Comparison of ENCODE assay signal across 1 cellular context in the genomic region with DNA sequence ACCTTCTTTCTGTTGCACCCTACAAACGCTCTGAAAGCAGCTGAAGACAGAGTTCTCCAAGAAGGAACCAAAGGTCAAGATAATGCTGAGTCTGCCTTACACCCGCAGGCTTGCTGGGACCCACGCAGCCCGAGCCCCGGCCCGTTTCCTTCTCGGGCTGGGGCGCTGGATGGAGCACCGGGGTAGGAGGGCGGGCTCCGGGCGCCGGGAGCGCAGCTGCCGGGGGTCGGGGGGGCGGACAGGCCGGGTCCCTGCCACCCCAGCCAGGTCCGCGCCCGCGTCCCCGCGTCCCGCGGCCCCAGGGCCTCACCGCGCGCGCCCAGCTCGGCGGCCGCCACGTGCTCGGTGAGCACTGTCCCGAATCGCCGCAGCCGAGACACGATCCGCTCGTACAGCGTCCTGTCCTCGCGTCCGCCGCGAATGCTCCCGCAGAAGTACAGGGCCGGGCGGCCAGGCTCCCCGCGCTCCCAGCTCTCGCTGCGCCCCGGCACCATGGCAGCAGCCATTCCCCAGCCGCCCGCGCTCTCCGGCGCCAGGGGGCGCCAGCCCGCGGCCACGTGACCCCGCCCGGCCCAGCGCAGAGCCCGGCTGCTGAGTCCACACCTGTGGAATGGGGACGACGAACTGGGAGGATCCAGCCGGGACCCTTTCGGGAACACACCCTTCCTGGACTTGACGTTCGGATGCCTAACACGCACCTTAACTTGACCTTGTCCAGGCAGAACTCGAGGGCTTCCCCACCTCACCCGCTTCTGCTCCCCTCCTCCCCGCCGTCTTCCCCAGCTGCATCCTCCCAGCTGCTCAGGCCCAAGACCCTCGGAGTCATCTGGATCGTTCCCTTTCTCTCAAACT.
TF ChIP-seq lines count a peak whose summit lies in the region.

A gene with protein sequence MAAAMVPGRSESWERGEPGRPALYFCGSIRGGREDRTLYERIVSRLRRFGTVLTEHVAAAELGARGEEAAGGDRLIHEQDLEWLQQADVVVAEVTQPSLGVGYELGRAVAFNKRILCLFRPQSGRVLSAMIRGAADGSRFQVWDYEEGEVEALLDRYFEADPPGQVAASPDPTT (minus strand): TSS at position 531 of the 852 bp plus-strand sequence. CDS start 25 bp downstream, at position 506.

TF ChIP-seq in K562, 482 proteins besides CTCF, POLR2A, EP300 and RAD21 (continued from another document and continues in another):
- TF ChIP-seq, protein P1, sequence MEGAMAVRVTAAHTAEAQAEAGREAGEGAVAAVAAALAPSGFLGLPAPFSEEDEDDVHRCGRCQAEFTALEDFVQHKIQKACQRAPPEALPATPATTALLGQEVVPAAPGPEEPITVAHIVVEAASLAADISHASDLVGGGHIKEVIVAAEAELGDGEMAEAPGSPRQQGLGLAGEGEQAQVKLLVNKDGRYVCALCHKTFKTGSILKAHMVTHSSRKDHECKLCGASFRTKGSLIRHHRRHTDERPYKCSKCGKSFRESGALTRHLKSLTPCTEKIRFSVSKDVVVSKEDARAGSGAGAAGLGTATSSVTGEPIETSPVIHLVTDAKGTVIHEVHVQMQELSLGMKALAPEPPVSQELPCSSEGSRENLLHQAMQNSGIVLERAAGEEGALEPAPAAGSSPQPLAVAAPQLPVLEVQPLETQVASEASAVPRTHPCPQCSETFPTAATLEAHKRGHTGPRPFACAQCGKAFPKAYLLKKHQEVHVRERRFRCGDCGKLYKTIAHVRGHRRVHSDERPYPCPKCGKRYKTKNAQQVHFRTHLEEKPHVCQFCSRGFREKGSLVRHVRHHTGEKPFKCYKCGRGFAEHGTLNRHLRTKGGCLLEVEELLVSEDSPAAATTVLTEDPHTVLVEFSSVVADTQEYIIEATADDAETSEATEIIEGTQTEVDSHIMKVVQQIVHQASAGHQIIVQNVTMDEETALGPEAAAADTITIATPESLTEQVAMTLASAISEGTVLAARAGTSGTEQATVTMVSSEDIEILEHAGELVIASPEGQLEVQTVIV (CRISPR knock-in tag; IDR thresholded peaks at IDR 0.05; ENCODE audit: borderline replicate concordance) = no peak; the same call in 1 of the 2 replicates
- 0 out of 2 replicates have a peak, but pooled peaks have one; percentile 53 for TF ChIP-seq GTF2A2 (tag; IDR thresholded peaks at IDR 0.05)
- no peak for TF ChIP-seq ZNF780A (CRISPR knock-in tag; IDR thresholded peaks at IDR 0.05)
- TF ChIP-seq YY1 (IDR thresholded peaks at IDR 0.05; ENCODE audit: borderline replicate concordance in 1 of 3, control insufficient read depth in 1 of 3, extremely low read depth in 1 of 3, insufficient read depth in 3 of 3, insufficient read length in 1 of 3, insufficient replicate concordance in 2 of 3, low read depth in 1 of 3, low read length in 2 of 3) = peak; percentile 83 to 97 (median 94)
- TF ChIP-seq ZBTB17 (CRISPR knock-in tag; IDR thresholded peaks at IDR 0.05) = no peak
- peak; percentile 94 for TF ChIP-seq CXXC5 (CRISPR knock-in tag; IDR thresholded peaks at IDR 0.05)
- peak; percentile 65; the same call in 1 of the 2 replicates for TF ChIP-seq SMC3 (conservative IDR thresholded peaks at IDR 0.05; ENCODE audit: insufficient read depth, low read depth, low read length)
- peak; percentile 61 for TF ChIP-seq RBM25 (IDR thresholded peaks at IDR 0.05; ENCODE audit: low read depth, low read length, severe bottlenecking)
- TF ChIP-seq, protein P2, sequence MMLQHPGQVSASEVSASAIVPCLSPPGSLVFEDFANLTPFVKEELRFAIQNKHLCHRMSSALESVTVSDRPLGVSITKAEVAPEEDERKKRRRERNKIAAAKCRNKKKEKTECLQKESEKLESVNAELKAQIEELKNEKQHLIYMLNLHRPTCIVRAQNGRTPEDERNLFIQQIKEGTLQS (IDR thresholded peaks at IDR 0.05) = no peak
- TF ChIP-seq, protein P2 (CRISPR knock-in tag; conservative IDR thresholded peaks at IDR 0.05) = no peak
- TF ChIP-seq, protein P3, sequence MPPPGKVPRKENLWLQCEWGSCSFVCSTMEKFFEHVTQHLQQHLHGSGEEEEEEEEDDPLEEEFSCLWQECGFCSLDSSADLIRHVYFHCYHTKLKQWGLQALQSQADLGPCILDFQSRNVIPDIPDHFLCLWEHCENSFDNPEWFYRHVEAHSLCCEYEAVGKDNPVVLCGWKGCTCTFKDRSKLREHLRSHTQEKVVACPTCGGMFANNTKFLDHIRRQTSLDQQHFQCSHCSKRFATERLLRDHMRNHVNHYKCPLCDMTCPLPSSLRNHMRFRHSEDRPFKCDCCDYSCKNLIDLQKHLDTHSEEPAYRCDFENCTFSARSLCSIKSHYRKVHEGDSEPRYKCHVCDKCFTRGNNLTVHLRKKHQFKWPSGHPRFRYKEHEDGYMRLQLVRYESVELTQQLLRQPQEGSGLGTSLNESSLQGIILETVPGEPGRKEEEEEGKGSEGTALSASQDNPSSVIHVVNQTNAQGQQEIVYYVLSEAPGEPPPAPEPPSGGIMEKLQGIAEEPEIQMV (tag; conservative IDR thresholded peaks at IDR 0.05; ENCODE audit: low read depth) = no peak
- TF ChIP-seq SIN3A (IDR thresholded peaks at IDR 0.05; ENCODE audit: borderline replicate concordance in 2 of 2, control insufficient read depth in 1 of 2, low read depth in 2 of 2, low read length in 2 of 2) = peak; percentile 26 to 47; a peak in 1 of 4 replicates
- no peak; the same call in 1 of the 2 replicates for TF ChIP-seq NCOR1 (IDR thresholded peaks at IDR 0.05)
- TF ChIP-seq ZFP36 (IDR thresholded peaks at IDR 0.05; ENCODE audit: low read depth, low read length, partially characterized antibody) = no peak
- TF ChIP-seq, protein P4, sequence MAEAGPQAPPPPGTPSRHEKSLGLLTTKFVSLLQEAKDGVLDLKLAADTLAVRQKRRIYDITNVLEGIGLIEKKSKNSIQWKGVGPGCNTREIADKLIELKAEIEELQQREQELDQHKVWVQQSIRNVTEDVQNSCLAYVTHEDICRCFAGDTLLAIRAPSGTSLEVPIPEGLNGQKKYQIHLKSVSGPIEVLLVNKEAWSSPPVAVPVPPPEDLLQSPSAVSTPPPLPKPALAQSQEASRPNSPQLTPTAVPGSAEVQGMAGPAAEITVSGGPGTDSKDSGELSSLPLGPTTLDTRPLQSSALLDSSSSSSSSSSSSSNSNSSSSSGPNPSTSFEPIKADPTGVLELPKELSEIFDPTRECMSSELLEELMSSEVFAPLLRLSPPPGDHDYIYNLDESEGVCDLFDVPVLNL (CRISPR knock-in tag; IDR thresholded peaks at IDR 0.05; ENCODE audit: low read depth) = peak; percentile 70; the same call in 1 of the 2 replicates
- no peak for TF ChIP-seq CBFA2T3 (IDR thresholded peaks at IDR 0.05)
- TF ChIP-seq FOXJ2 (tag; IDR thresholded peaks at IDR 0.05) = no peak
- TF ChIP-seq ZNF830 (CRISPR knock-in tag; IDR thresholded peaks at IDR 0.05) = no peak
- TF ChIP-seq NFE2 (IDR thresholded peaks at IDR 0.05; ENCODE audit: low read depth) = peak; percentile 33; the same call in 1 of the 2 replicates
- TF ChIP-seq SMAD2 (IDR thresholded peaks at IDR 0.05; ENCODE audit: low read depth, low read length) = no peak
- TF ChIP-seq ZNF316 (IDR thresholded peaks at IDR 0.05) = peak; percentile 95
- TF ChIP-seq, protein P5, sequence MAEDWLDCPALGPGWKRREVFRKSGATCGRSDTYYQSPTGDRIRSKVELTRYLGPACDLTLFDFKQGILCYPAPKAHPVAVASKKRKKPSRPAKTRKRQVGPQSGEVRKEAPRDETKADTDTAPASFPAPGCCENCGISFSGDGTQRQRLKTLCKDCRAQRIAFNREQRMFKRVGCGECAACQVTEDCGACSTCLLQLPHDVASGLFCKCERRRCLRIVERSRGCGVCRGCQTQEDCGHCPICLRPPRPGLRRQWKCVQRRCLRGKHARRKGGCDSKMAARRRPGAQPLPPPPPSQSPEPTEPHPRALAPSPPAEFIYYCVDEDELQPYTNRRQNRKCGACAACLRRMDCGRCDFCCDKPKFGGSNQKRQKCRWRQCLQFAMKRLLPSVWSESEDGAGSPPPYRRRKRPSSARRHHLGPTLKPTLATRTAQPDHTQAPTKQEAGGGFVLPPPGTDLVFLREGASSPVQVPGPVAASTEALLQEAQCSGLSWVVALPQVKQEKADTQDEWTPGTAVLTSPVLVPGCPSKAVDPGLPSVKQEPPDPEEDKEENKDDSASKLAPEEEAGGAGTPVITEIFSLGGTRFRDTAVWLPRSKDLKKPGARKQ (CRISPR knock-in tag; IDR thresholded peaks at IDR 0.05) = no peak
- peak; percentile 5 for TF ChIP-seq SP2 (IDR thresholded peaks at IDR 0.05; ENCODE audit: extremely low read depth, low read depth, low read length, poor library complexity, severe bottlenecking)
- TF ChIP-seq POLR3A (IDR thresholded peaks at IDR 0.05; ENCODE audit: borderline replicate concordance, extremely low read depth, insufficient read depth, insufficient read length) = no peak
- no peak for TF ChIP-seq BCL6 (CRISPR knock-in tag; IDR thresholded peaks at IDR 0.05)
- no peak for TF ChIP-seq KAT8 (IDR thresholded peaks at IDR 0.05; ENCODE audit: low read depth)
- TF ChIP-seq POLR2AphosphoS5 (IDR thresholded peaks at IDR 0.05; ENCODE audit: control insufficient read depth, insufficient read depth, low read depth, low read length) = peak; percentile 80
- TF ChIP-seq KLF10 (CRISPR knock-in tag; IDR thresholded peaks at IDR 0.05) = no peak
- TF ChIP-seq ZC3H11A (IDR thresholded peaks at IDR 0.05; ENCODE audit: low read depth, low read length) = peak; percentile 67; the same call in 1 of the 2 replicates
- TF ChIP-seq MYC (IDR thresholded peaks at IDR 0.05; ENCODE audit: low read depth, low read length) = peak; percentile 97
- no peak for TF ChIP-seq MYC (CRISPR knock-in tag; IDR thresholded peaks at IDR 0.05; ENCODE audit: borderline replicate concordance, low read depth)
- TF ChIP-seq, protein P6, sequence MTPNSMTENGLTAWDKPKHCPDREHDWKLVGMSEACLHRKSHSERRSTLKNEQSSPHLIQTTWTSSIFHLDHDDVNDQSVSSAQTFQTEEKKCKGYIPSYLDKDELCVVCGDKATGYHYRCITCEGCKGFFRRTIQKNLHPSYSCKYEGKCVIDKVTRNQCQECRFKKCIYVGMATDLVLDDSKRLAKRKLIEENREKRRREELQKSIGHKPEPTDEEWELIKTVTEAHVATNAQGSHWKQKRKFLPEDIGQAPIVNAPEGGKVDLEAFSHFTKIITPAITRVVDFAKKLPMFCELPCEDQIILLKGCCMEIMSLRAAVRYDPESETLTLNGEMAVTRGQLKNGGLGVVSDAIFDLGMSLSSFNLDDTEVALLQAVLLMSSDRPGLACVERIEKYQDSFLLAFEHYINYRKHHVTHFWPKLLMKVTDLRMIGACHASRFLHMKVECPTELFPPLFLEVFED (CRISPR knock-in tag; conservative IDR thresholded peaks at IDR 0.05) = no peak
- peak; percentile 70 for TF ChIP-seq HCFC1 (IDR thresholded peaks at IDR 0.05; ENCODE audit: low read depth, low read length)
- TF ChIP-seq CHD1 (IDR thresholded peaks at IDR 0.05; ENCODE audit: low read length) = peak; percentile 78
- TF ChIP-seq, protein P7, sequence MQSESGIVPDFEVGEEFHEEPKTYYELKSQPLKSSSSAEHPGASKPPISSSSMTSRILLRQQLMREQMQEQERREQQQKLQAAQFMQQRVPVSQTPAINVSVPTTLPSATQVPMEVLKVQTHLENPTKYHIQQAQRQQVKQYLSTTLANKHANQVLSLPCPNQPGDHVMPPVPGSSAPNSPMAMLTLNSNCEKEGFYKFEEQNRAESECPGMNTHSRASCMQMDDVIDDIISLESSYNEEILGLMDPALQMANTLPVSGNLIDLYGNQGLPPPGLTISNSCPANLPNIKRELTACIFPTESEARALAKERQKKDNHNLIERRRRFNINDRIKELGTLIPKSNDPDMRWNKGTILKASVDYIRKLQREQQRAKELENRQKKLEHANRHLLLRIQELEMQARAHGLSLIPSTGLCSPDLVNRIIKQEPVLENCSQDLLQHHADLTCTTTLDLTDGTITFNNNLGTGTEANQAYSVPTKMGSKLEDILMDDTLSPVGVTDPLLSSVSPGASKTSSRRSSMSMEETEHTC (IDR thresholded peaks at IDR 0.05) = peak; percentile 95
- TF ChIP-seq, protein P8, sequence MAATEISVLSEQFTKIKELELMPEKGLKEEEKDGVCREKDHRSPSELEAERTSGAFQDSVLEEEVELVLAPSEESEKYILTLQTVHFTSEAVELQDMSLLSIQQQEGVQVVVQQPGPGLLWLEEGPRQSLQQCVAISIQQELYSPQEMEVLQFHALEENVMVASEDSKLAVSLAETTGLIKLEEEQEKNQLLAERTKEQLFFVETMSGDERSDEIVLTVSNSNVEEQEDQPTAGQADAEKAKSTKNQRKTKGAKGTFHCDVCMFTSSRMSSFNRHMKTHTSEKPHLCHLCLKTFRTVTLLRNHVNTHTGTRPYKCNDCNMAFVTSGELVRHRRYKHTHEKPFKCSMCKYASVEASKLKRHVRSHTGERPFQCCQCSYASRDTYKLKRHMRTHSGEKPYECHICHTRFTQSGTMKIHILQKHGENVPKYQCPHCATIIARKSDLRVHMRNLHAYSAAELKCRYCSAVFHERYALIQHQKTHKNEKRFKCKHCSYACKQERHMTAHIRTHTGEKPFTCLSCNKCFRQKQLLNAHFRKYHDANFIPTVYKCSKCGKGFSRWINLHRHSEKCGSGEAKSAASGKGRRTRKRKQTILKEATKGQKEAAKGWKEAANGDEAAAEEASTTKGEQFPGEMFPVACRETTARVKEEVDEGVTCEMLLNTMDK (IDR thresholded peaks at IDR 0.05; ENCODE audit: borderline replicate concordance, insufficient read depth, low read depth, low read length, poor library complexity, severe bottlenecking) = peak; percentile 100
- TF ChIP-seq ZNF76 (CRISPR knock-in tag; IDR thresholded peaks at IDR 0.05; ENCODE audit: borderline replicate concordance) = no peak
- TF ChIP-seq, protein P9, sequence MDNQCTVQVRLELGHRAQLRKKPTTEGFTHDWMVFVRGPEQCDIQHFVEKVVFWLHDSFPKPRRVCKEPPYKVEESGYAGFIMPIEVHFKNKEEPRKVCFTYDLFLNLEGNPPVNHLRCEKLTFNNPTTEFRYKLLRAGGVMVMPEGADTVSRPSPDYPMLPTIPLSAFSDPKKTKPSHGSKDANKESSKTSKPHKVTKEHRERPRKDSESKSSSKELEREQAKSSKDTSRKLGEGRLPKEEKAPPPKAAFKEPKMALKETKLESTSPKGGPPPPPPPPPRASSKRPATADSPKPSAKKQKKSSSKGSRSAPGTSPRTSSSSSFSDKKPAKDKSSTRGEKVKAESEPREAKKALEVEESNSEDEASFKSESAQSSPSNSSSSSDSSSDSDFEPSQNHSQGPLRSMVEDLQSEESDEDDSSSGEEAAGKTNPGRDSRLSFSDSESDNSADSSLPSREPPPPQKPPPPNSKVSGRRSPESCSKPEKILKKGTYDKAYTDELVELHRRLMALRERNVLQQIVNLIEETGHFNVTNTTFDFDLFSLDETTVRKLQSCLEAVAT (IDR thresholded peaks at IDR 0.05) = peak in 1 of 2 experiments; percentile 47; a peak in 1 of 4 replicates
- TF ChIP-seq IFI16 (CRISPR knock-in tag; IDR thresholded peaks at IDR 0.05) = no peak
- peak; percentile 93; the same call in 1 of the 2 replicates for TF ChIP-seq CBX1 (IDR thresholded peaks at IDR 0.05; ENCODE audit: low read depth)
- TF ChIP-seq, protein P10, sequence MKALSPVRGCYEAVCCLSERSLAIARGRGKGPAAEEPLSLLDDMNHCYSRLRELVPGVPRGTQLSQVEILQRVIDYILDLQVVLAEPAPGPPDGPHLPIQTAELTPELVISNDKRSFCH (CRISPR knock-in tag; IDR thresholded peaks at IDR 0.05) = no peak
- TF ChIP-seq, protein P10 (tag; IDR thresholded peaks at IDR 0.05) = peak; percentile 96
- no peak for TF ChIP-seq ZNF354B (CRISPR knock-in tag; IDR thresholded peaks at IDR 0.05)
- no peak for TF ChIP-seq ZNF699 (CRISPR knock-in tag; IDR thresholded peaks at IDR 0.05; ENCODE audit: insufficient replicate concordance)
